Comparison of ENCODE assay signal across 20 cellular contexts in genomic region chr12:68842123-68842522, GRCh38.
"Had no signal": no experiment of that assay in that cellular context is flagged by ENCODE, and none has a peak within 500 bp of the region (broad histone marks: within the 10 kb centered on the region; RNA-seq: fewer than 3 reads in every experiment).

No MANE protein-coding gene starts in this region.

- H3K4me1 ChIP-seq: heart left ventricle, sigmoid colon, stomach, transverse colon had no signal

- H3K4me1 Mint-ChIP-seq: stimulated activated naive B cell treated with anti-CD40 and anti-IgM and Interleukin-4, amounts not matched to agents 10 μg/mL and 1 μg/mL and 100 μg/mL, for 72 hours had no signal

- FAIRE-seq: endometrium, frontal cortex had no signal

- ATAC-seq: esophagus mucosa; heart left ventricle; left colon; mucosa of descending colon; naive thymus-derived CD8-positive, alpha-beta T cell; stimulated activated naive B cell treated with anti-CD40 and anti-IgM and Interleukin-4, amounts not matched to agents 10 μg/mL and 1 μg/mL and 100 μg/mL, for 72 hours had no signal

- H3K4me3 Mint-ChIP-seq: naive thymus-derived CD8-positive, alpha-beta T cell; stimulated activated naive B cell treated with anti-CD40 and anti-IgM and Interleukin-4, amounts not matched to agents 10 μg/mL and 1 μg/mL and 100 μg/mL, for 72 hours had no signal

- H3K27me3 ChIP-seq: heart left ventricle, neutrophil, sigmoid colon, stomach, transverse colon had no signal

- H3K27ac ChIP-seq: heart left ventricle, neutrophil, sigmoid colon, skin epidermis, stomach, thoracic aorta, transverse colon had no signal

- DNase-seq: effector memory CD4-positive, alpha-beta T cell; heart left ventricle; hippocampal formation; left colon; mammary epithelial cell; mucosa of descending colon; naive thymus-derived CD8-positive, alpha-beta T cell; sigmoid colon; stimulated activated CD4-positive, alpha-beta T cell treated with anti-CD3 and anti-CD28 coated beads, Interleukin-2, amount 100 ng/mL, for 24 hours; stimulated activated CD4-positive, alpha-beta T cell treated with anti-CD3 and anti-CD28 coated beads, Interleukin-4, amount 100 ng/mL, for 4 hours; stimulated activated naive B cell treated with anti-CD40 and anti-IgM and Interleukin-4, amounts not matched to agents 10 μg/mL and 1 μg/mL and 100 μg/mL, for 72 hours; stomach; substantia nigra; transverse colon had no signal

- H3K9me3 Mint-ChIP-seq: naive thymus-derived CD8-positive, alpha-beta T cell; stimulated activated naive B cell treated with anti-CD40 and anti-IgM and Interleukin-4, amounts not matched to agents 10 μg/mL and 1 μg/mL and 100 μg/mL, for 72 hours had no signal

- H3K27me3 Mint-ChIP-seq: naive thymus-derived CD8-positive, alpha-beta T cell; stimulated activated naive B cell treated with anti-CD40 and anti-IgM and Interleukin-4, amounts not matched to agents 10 μg/mL and 1 μg/mL and 100 μg/mL, for 72 hours had no signal

- H3K4me3 ChIP-seq: heart left ventricle, mucosa of descending colon, sigmoid colon, skin epidermis, stomach, thoracic aorta, transverse colon had no signal

- H3K9me3 ChIP-seq: heart left ventricle, mucosa of descending colon, neutrophil, sigmoid colon, stomach, thoracic aorta, transverse colon had no signal
